ENCODE assay signal across 12 cellular contexts in genomic region chr4:101356928-101357327, GRCh38. TPM values are rescaled to one million over a fixed set of nuclear protein-coding genes. Genes with fewer than 3 reads are reported as not detected.
A peak's percentile ranks its signal among the peaks of the same experiment; 100 is the strongest.
DNase-seq lines count a peak whose midpoint lies in the region; ATAC-seq and TF ChIP-seq lines count a peak whose summit lies in the region.
"Had no signal": no experiment of that assay in that cellular context is flagged by ENCODE, and none has a peak within 500 bp of the region (broad histone marks: within the 10 kb centered on the region; RNA-seq: fewer than 3 reads in every experiment).

No MANE protein-coding gene starts in this region.

- no peaks in the 10 kb centered on the region for H3K9me3 ChIP-seq in T-helper 17 cell (ENCODE audit: control insufficient read depth, low read length, poor library complexity, severe bottlenecking)
- H3K9me3 ChIP-seq: ovary had no signal

- H3K4me1 Mint-ChIP-seq in T-helper 17 cell = no peaks in the 10 kb centered on the region
- H3K4me1 Mint-ChIP-seq in activated T-cell treated with anti-CD3 and anti-CD28 coated beads, Interleukin-2, amount 50 U/mL, for 4 hours (ENCODE audit: low read depth) = no peaks in the 10 kb centered on the region

- peaks cover 26% of the 10 kb centered on the region for H3K27me3 Mint-ChIP-seq in T-helper 17 cell
- H3K27me3 Mint-ChIP-seq in activated T-cell treated with anti-CD3 and anti-CD28 coated beads, Interleukin-2, amount 50 U/mL, for 4 hours (ENCODE audit: low read depth) = peaks cover 2% of the 10 kb centered on the region

- TF ChIP-seq CTCF in RWPE1 (conservative IDR thresholded peaks at IDR 0.05; ENCODE audit: low read depth) = no peak
- TF ChIP-seq CTCF in fibroblast of pulmonary artery (IDR thresholded peaks at IDR 0.05; ENCODE audit: low read length, missing control alignments) = no peak

- CTCF ChIA-PET in RWPE1 (lab: Yijun Ruan, JAX) = no interaction called here

- no peaks in the 10 kb centered on the region for H3K9me3 Mint-ChIP-seq in activated T-cell treated with anti-CD3 and anti-CD28 coated beads, Interleukin-2, amount 50 U/mL, for 4 hours

- H3K4me3 Mint-ChIP-seq in T-helper 17 cell = no peak overlapping the region
- no peak overlapping the region for H3K4me3 Mint-ChIP-seq in activated T-cell treated with anti-CD3 and anti-CD28 coated beads, Interleukin-2, amount 50 U/mL, for 4 hours

- H3K27ac ChIP-seq in RWPE1 = no peak overlapping the region

- ATAC-seq in T-helper 17 cell = no peak
- ATAC-seq in activated T-cell treated with anti-CD3 and anti-CD28 coated beads, Interleukin-2, amount 50 U/mL, for 4 hours = no peak
- ATAC-seq in GM19395 (IDR thresholded peaks at IDR 0.05; ENCODE audit: unreplicated experiment) = no peak

- DNase-seq in EH (ENCODE audit: low read depth) (peak; percentile 93), RWPE1 (ENCODE audit: low spot score) (peak; percentile 92), fibroblast of pulmonary artery (ENCODE audit: low read depth) (peak; percentile 88), pulmonary artery endothelial cell (ENCODE audit: low read depth, low spot score) (peak; percentile 50), KG1 (lab: John Stamatoyannopoulos, UW) (no peak), T-helper 17 cell (no peak)
- DNase-seq in activated T-cell treated with anti-CD3 and anti-CD28 coated beads, Interleukin-2, amount 50 U/mL, for 4 hours = no peak
- DNase-seq: activated CD4-positive, alpha-beta T cell treated with anti-CD3 and anti-CD28 coated beads for 48 hours; hippocampal formation; Karpas-422 had no signal

- H3K4me3 ChIP-seq in fibroblast of pulmonary artery (replicated peaks; ENCODE audit: low read depth, low read length) = no peak overlapping the region
- H3K4me3 ChIP-seq: ovary had no signal

- no peak overlapping the region for H3K27ac Mint-ChIP-seq in T-helper 17 cell

- H3K36me3 Mint-ChIP-seq in T-helper 17 cell (ENCODE audit: low read depth) = peaks cover 2% of the 10 kb centered on the region
- H3K36me3 Mint-ChIP-seq in activated T-cell treated with anti-CD3 and anti-CD28 coated beads, Interleukin-2, amount 50 U/mL, for 4 hours (ENCODE audit: insufficient read depth) = no peaks in the 10 kb centered on the region

- POLR2A ChIA-PET in RWPE1 (lab: Yijun Ruan, JAX; ENCODE audit: low non-redundant PET) = interaction anchor here (0.8 kb wide), 1 partner anchor 9 kb away, joined by 4 read pairs; the partner anchor contains the start of gene PPP3CA

RNA-seq across cellular contexts. Expression of gene PPP3CA, which starts 9.6 kb away (rescaled TPM):
- total RNA-seq in pulmonary artery endothelial cell (41.2 and 72.6 TPM in 2 replicates), T-helper 17 cell (10 to 100 TPM; 28.4 to 36.9 TPM)
- 10 to 100 TPM in 1 of 3 donors, 1 to 10 TPM in 2; 6.7 to 11.6 (median 9.4) TPM for total RNA-seq in activated T-cell treated with anti-CD3 and anti-CD28 coated beads, Interleukin-2, amount 50 U/mL, for 4 hours

Comparison
In these comparisons a context has a peak if more than half of its experiments do, and no peak if none do; other contexts are left out.
1. DNase-seq: peak in EH (single experiment), RWPE1 (single experiment), fibroblast of pulmonary artery (single experiment) and pulmonary artery endothelial cell (single experiment); none in KG1 (single experiment), T-helper 17 cell (0 of 3) and activated T-cell treated with anti-CD3 and anti-CD28 coated beads, Interleukin-2, amount 50 U/mL, for 4 hours (single experiment).